Comparison of ENCODE assay signal across 23 cellular contexts in the genomic region with DNA sequence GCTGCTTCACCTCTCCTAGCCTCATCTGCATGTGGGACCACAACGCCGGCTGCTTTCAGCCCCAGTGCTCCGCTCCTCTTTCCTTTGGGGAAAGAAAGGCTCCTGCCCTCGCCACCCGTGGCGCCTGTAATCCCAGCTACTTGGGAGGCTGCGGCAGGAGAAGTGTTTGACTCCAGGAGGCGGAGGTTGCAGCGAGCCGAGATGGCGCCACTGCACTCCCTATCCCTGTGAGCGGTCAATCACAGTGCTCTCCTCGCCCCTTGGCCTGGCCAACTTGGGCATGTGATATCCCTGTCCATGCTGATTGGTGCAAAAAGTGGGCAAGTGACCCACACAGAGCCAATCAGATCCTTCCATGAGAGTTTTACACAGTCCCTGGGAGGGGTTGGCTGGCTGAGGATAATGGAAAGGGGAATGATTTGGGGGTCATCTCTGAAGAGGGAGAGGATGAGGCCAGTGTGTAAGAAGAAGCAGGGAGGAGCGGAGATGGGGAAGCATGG. TPM values are rescaled to one million over a fixed set of nuclear protein-coding genes. Genes with fewer than 3 reads are reported as not detected.
DNase-seq lines count a peak whose midpoint lies in the region; ATAC-seq, FAIRE-seq and TF ChIP-seq lines count a peak whose summit lies in the region.
"Had no signal": no experiment of that assay in that cellular context is flagged by ENCODE, and none has a peak within 500 bp of the region (broad histone marks: within the 10 kb centered on the region; RNA-seq: fewer than 3 reads in every experiment).

No MANE protein-coding gene starts in this region.

- no peaks in the 10 kb centered on the region for H3K9me3 ChIP-seq in right atrium auricular region
- no peaks in the 10 kb centered on the region for H3K9me3 ChIP-seq in right cardiac atrium (ENCODE audit: control insufficient read depth, low read length)
- no peaks in the 10 kb centered on the region for H3K9me3 ChIP-seq in H1 (ENCODE audit: insufficient read depth in 2 of 2, low read depth in 1 of 2, low read length in 1 of 2)
- H3K9me3 ChIP-seq in psoas muscle: no peaks in the 10 kb centered on the region
- H3K9me3 ChIP-seq: pancreas, tibial artery had no signal

- no peak for TF ChIP-seq EP300 in H1 (IDR thresholded peaks at IDR 0.05; ENCODE audit: borderline replicate concordance in 1 of 2, low read depth in 2 of 2, low read length in 2 of 2)

- no peak overlapping the region for H3K4me2 ChIP-seq in H1 (ENCODE audit: insufficient read depth in 1 of 2, low read depth in 2 of 2, low read length in 2 of 2)

- H3K36me3 ChIP-seq in right atrium auricular region (no peaks in the 10 kb centered on the region), H1 (ENCODE audit: control insufficient read depth in 2 of 4, insufficient read depth in 4 of 4, low read length in 3 of 4) (no peaks in the 10 kb centered on the region), psoas muscle (ENCODE audit: insufficient read depth in 1 of 2, low read depth in 1 of 2) (no peaks in the 10 kb centered on the region)
- H3K36me3 ChIP-seq: pancreas, tibial artery had no signal

- no peak overlapping the region for H3K4me3 ChIP-seq in right atrium auricular region
- no peak overlapping the region for H3K4me3 ChIP-seq in right cardiac atrium (ENCODE audit: low read length)
- H3K4me3 ChIP-seq in H1 (ENCODE audit: extremely low read depth in 1 of 4, insufficient read depth in 2 of 4, low read depth in 3 of 4, low read length in 4 of 4): no peak overlapping the region
- H3K4me3 ChIP-seq in psoas muscle: no peak overlapping the region
- H3K4me3 ChIP-seq: pancreas, tibial artery had no signal

- H4K5ac ChIP-seq in H1 (ENCODE audit: insufficient read length, low read depth, low read length): no peak overlapping the region

- H3K79me2 ChIP-seq in H1 (ENCODE audit: control insufficient read depth in 1 of 2, insufficient read depth in 2 of 2, low read length in 2 of 2): no peaks in the 10 kb centered on the region

- no peak overlapping the region for H3K18ac ChIP-seq in H1 (ENCODE audit: extremely low read depth, low read length)

- no peaks in the 10 kb centered on the region for H4K20me1 ChIP-seq in H1 (replicated peaks in 1 of 2; ENCODE audit: control insufficient read depth in 1 of 2, insufficient read depth in 2 of 2, low read length in 2 of 2)

- H3K79me1 ChIP-seq in H1 (ENCODE audit: low read depth, low read length): no peaks in the 10 kb centered on the region

- H3K56ac ChIP-seq in H1 (replicated peaks; ENCODE audit: insufficient read length, low read depth, low read length): no peak overlapping the region

- no peak for TF ChIP-seq CTCF in right atrium auricular region (IDR thresholded peaks at IDR 0.05)
- no peak for TF ChIP-seq CTCF in H1 (IDR thresholded peaks at IDR 0.05; ENCODE audit: control extremely low read depth in 1 of 3, insufficient read depth in 1 of 3, low read depth in 1 of 3, low read length in 3 of 3)
- TF ChIP-seq CTCF in psoas muscle (IDR thresholded peaks at IDR 0.05): no peak

- intact Hi-C loops in right cardiac atrium (cut with DNase I): loop anchor here (2.0 to 5.0 kb wide), 3 partner anchors 64 to 75 kb away; no protein-coding TSS in a partner anchor
- intact Hi-C loops in psoas muscle (cut with DNase I): loop anchor here (2.0 to 5.0 kb wide), 2 partner anchors 75 to 329 kb away; no protein-coding TSS in a partner anchor

- no peak overlapping the region for H4K91ac ChIP-seq in H1 (replicated peaks; ENCODE audit: insufficient read length, low read length)

- ATAC-seq in right cardiac atrium (no peak), psoas muscle (no peak), GM18511 (IDR thresholded peaks at IDR 0.05; ENCODE audit: unreplicated experiment) (no peak), HG02678 (IDR thresholded peaks at IDR 0.05; ENCODE audit: unreplicated experiment) (no peak)
- ATAC-seq: stimulated activated naive CD8-positive, alpha-beta T cell treated with anti-CD3 and anti-CD28 coated beads, Interleukin-15, Interleukin-2, amounts not matched to agents 100 U/mL and 50 U/mL, for 24 hours had no signal

- H3K9ac ChIP-seq in H1 (replicated peaks in 1 of 4; ENCODE audit: extremely low read depth in 1 of 4, low read depth in 3 of 4, low read length in 3 of 4): no peak overlapping the region

- 0 out of 2 replicates have a peak overlapping the region, but pooled peaks have one; percentile 4 for H2BK5ac ChIP-seq in H1 (ENCODE audit: low read depth, low read length)

- H2AFZ ChIP-seq in H1 (ENCODE audit: low read length): no peak overlapping the region

- H2BK12ac ChIP-seq in H1 (ENCODE audit: low read depth, low read length): peak overlapping the region; percentile 92; the same call in 1 of the 2 replicates

- 85% methylated on average over 14 of the region's 14 CpGs for whole genome bisulfite sequencing in right cardiac atrium
- 84% methylated on average over 9 of the region's 14 CpGs; no CpG with 5 or more reads in 1 of the 2 experiments for WGBS in H1 (ENCODE audit: extremely low coverage in 1 of 2, insufficient coverage in 1 of 2, insufficient read length in 1 of 2, insufficient replicate concordance in 2 of 2, low coverage in 1 of 2, low lambda C conversion rate in 2 of 2, missing lambda C conversion rate in 1 of 2), 2 experiments
- WGBS in psoas muscle, 3 donors: 76 to 78% (median 78%) methylated on average over 13 to 14 of the region's 14 CpGs

- H4K8ac ChIP-seq in H1 (ENCODE audit: extremely low read depth, insufficient read depth, low read length): no peak overlapping the region

- CTCF ChIA-PET in H1 (lab: Charles Lee; ENCODE audit: partially characterized antibody): interaction anchor here (0.6 to 22.3 kb wide), 10 partner anchors 17 to 703 kb away, joined by 3 to 908 read pairs (median 12); a partner anchor contains a TSS

- H3K14ac ChIP-seq in H1 (ENCODE audit: insufficient read length): no peak overlapping the region

- H3K27ac ChIP-seq in right atrium auricular region (peak overlapping the region; percentile 52 to 62), right cardiac atrium (ENCODE audit: low read length) (no peak overlapping the region), H1 (ENCODE audit: low read depth, low read length) (no peak overlapping the region), psoas muscle (peak overlapping the region; percentile 27)
- H3K27ac ChIP-seq: pancreas, tibial artery had no signal

- H3K23ac ChIP-seq in H1 (ENCODE audit: insufficient read length): no peak overlapping the region

- no peak for FAIRE-seq in H1 (lab: Jason Lieb, UNC)
- FAIRE-seq: GM12892, GM19239, pancreas had no signal

- H3K4me1 ChIP-seq in right atrium auricular region: peaks cover 0 to 8% of the 10 kb centered on the region in 2 donors
- H3K4me1 ChIP-seq in right cardiac atrium (ENCODE audit: control insufficient read depth, insufficient read depth, low read length): no peaks in the 10 kb centered on the region
- H3K4me1 ChIP-seq in H1 (replicated peaks in 1 of 4; ENCODE audit: control insufficient read depth in 3 of 4, insufficient read depth in 4 of 4, low read length in 3 of 4): peaks cover 0 to 8% (median 3%) of the 10 kb centered on the region in 4 experiments; a peak in 3 of 7 replicates
- H3K4me1 ChIP-seq in psoas muscle: no peaks in the 10 kb centered on the region
- H3K4me1 ChIP-seq: pancreas had no signal

- DNase-seq in right atrium auricular region (ENCODE audit: low spot score) (no peak), right cardiac atrium (no peak), H1 (ENCODE audit: low read depth in 1 of 2, low spot score in 2 of 2) (no peak), psoas muscle (peak in 1 of 2 donors; percentile 36), NCI-H345 treated with DMSO at 0.1 percent for 48 hours (lab: John Stamatoyannopoulos, UW; ENCODE audit: unreplicated experiment) (no peak), GF-D8 (lab: John Stamatoyannopoulos, UW) (no peak)
- DNase-seq: ACHN; activated B cell treated with CpG ODN at 0.5 μM for 24 hours; activated CD4-positive, alpha-beta T cell treated with anti-CD3 and anti-CD28 coated beads, Interleukin-2, amount 50 U/mL, for 48 hours; activated CD8-positive, alpha-beta memory T cell treated with anti-CD3 and anti-CD28 coated beads, Interleukin-2, amount 50 U/mL, for 4 hours; aorta; central memory CD4-positive, alpha-beta T cell; NCI-H1092 treated with DMSO at 0.1 percent for 48 hours; NCI-H1930; NCI-H345; pancreas; stimulated activated naive CD8-positive, alpha-beta T cell treated with anti-CD3 and anti-CD28 coated beads, Interleukin-15, Interleukin-2, amounts not matched to agents 100 U/mL and 50 U/mL, for 24 hours; T-helper 9 cell; tibial artery had no signal

- no peak overlapping the region for H2BK120ac ChIP-seq in H1 (replicated peaks; ENCODE audit: low read depth, low read length)

- H3K27me3 ChIP-seq in right atrium auricular region (no peaks in the 10 kb centered on the region), right cardiac atrium (ENCODE audit: control insufficient read depth, insufficient read depth) (no peaks in the 10 kb centered on the region), H1 (replicated peaks in 1 of 4; ENCODE audit: control insufficient read depth in 3 of 4, extremely low read depth in 1 of 4, insufficient read depth in 3 of 4, low read length in 3 of 4) (no peaks in the 10 kb centered on the region), psoas muscle (ENCODE audit: insufficient read depth in 3 of 3, low read length in 2 of 3) (peaks cover 0 to 30% (median 3%) of the 10 kb centered on the region in 3 donors)

- TF ChIP-seq POLR2A in H1 (IDR thresholded peaks at IDR 0.05; ENCODE audit: control extremely low read depth in 1 of 2, low read depth in 2 of 2, low read length in 2 of 2): no peak

- no peak overlapping the region for H2AK5ac ChIP-seq in H1 (ENCODE audit: low read depth, low read length)

- H3K4ac ChIP-seq in H1 (replicated peaks; ENCODE audit: insufficient read length, low read depth, low read length): no peak overlapping the region

- POLR2A ChIA-PET in H1 (lab: Charles Lee; ENCODE audit: partially characterized antibody): interaction anchor here (1.6 kb wide), 1 partner anchor 73 kb away, joined by 3 read pairs; no protein-coding TSS in a partner anchor

- no peak for TF ChIP-seq RAD21 in H1 (IDR thresholded peaks at IDR 0.05 in 1 of 2, conservative IDR thresholded peaks at IDR 0.05 in 1 of 2; ENCODE audit: low read depth in 2 of 2, low read length in 2 of 2)

- H2BK20ac ChIP-seq in H1 (ENCODE audit: low read length): no peak overlapping the region

- H2BK15ac ChIP-seq in H1 (ENCODE audit: low read length): 0 out of 2 replicates have a peak overlapping the region, but pooled peaks have one; percentile 81

- no peaks in the 10 kb centered on the region for H3K23me2 ChIP-seq in H1 (ENCODE audit: low read depth, low read length)

RNA-seq across cellular contexts. Expression of a gene that starts 56.2 kb away (rescaled TPM):
- total RNA-seq in right atrium auricular region (100 to 1,000 TPM; 111 to 112 TPM), right cardiac atrium (10 to 100 TPM; 47.9 to 76.6 (median 60.7) TPM), psoas muscle (10 to 100 TPM in 2 of 4 donors, 1 to 10 TPM in 2; 8.0 to 13.3 (median 10.0) TPM)
- polyA plus RNA-seq in right cardiac atrium (53.3 TPM), H1 (2011; rRNA removed) (43.1 and 55.7 TPM in 2 replicates), psoas muscle (10 to 100 TPM in 1 of 3 donors, 1 to 10 TPM in 2; 5.9 to 13.2 (median 7.0) TPM)
- 29.1 and 34.0 TPM in 2 replicates for total RNA-seq in H1 (2021; fragmentation: NEBNext Ultra II Directional; extraction: Animal tissue kit (Norgen Biotek cat#: 25700))
- 24.1 TPM for polyA plus RNA-seq in H1 (2011; cell fraction: cytosol; rRNA removed)
- polyA plus RNA-seq in H1 (2011; cell fraction: nucleus; rRNA removed): 61.1 TPM
- 24.6 to 36.6 TPM (median 30.1 TPM) in 4 replicates for polyA plus RNA-seq in H1 (2012, experiment 1 of 2)
- polyA plus RNA-seq in H1 (2012, experiment 2 of 2): 30.5 TPM
- 46.0 TPM for polyA plus RNA-seq in H1 (2013, experiment 1 of 2)
- polyA plus RNA-seq in H1 (2013, experiment 2 of 2): 45.6 TPM
- 30.6 and 54.0 TPM in 2 replicates for polyA minus RNA-seq in H1 (2011; rRNA and poly(A)+ RNA removed)
- polyA minus RNA-seq in H1 (2011; cell fraction: cytosol; rRNA and poly(A)+ RNA removed): 20.2 TPM
- polyA minus RNA-seq in H1 (2011; cell fraction: nucleus; rRNA and poly(A)+ RNA removed): 24.3 TPM

Comparison
In these comparisons a context has a peak if more than half of its experiments do, and no peak if none do; other contexts are left out.
1. H3K27ac ChIP-seq: peak in right atrium auricular region (2 of 2) and psoas muscle (single experiment); none in right cardiac atrium (single experiment) and H1 (single experiment).